ENCODE assay signal across 29 cellular contexts in the genomic region with DNA sequence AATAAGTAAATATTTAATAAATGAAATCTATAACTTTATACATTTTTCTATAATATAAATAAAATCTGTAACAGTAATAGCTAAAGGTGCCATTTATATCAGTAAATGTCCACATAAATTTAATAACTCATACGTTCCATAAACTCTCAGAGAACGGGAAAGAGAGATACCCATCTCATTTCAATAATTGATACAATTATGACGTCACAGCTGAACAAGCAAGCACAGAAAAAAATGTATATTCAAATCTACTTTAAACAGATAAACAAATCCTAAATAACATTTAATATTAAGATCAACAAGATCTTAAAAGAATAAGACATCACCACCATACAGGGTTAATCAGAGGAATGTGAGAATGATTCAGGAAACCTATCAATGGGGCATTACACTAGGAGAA.
"Had no signal": no experiment of that assay in that cellular context is flagged by ENCODE, and none has a peak within 500 bp of the region (broad histone marks: within the 10 kb centered on the region; RNA-seq: fewer than 3 reads in every experiment).

No MANE protein-coding gene starts in this region.

- H3K36me3 ChIP-seq: stomach, suprapubic skin, thoracic aorta, thyroid gland, tibial artery, tibial nerve, transverse colon, upper lobe of left lung, upper lobe of right lung, uterus, vagina had no signal

- H3K27me3 ChIP-seq: stomach, testis, thyroid gland, tibial artery, tibial nerve, transverse colon, upper lobe of left lung, uterus, vagina had no signal

- H3K4me3 ChIP-seq: stomach, suprapubic skin, testis, thoracic aorta, thyroid gland, tibial artery, tibial nerve, transverse colon, upper lobe of left lung, upper lobe of right lung, uterus, vagina had no signal

- ATAC-seq: stimulated activated effector memory CD8-positive, alpha-beta T cell treated with anti-CD3 and anti-CD28 coated beads, Interleukin-12 subunit alpha, Interleukin-12 subunit beta, amount 100 ng/mL, for 72 hours; stimulated activated memory B cell treated with anti-CD40 and anti-IgM and Interleukin-4, amounts not matched to agents 10 μg/mL and 1 μg/mL and 100 μg/mL, for 72 hours; stimulated activated naive B cell treated with anti-CD40 and anti-IgM and Interleukin-4, amounts not matched to agents 10 μg/mL and 1 μg/mL and 100 μg/mL, for 72 hours; stimulated activated naive CD8-positive, alpha-beta T cell treated with anti-CD3 and anti-CD28 coated beads, Interleukin-15, amount 100 ng/mL, for 72 hours; stimulated activated naive CD8-positive, alpha-beta T cell treated with anti-CD3 and anti-CD28 coated beads, Interleukin-15, Interleukin-2, amounts not matched to agents 100 U/mL and 50 U/mL, for 24 hours; upper lobe of right lung had no signal

- H3K4me1 Mint-ChIP-seq: stimulated activated effector memory CD8-positive, alpha-beta T cell treated with anti-CD3 and anti-CD28 coated beads, Interleukin-12 subunit alpha, Interleukin-12 subunit beta, amount 100 ng/mL, for 72 hours; stimulated activated memory B cell treated with anti-CD40 and anti-IgM and Interleukin-4, amounts not matched to agents 10 μg/mL and 1 μg/mL and 100 μg/mL, for 72 hours; stimulated activated naive B cell treated with anti-CD40 and anti-IgM and Interleukin-4, amounts not matched to agents 10 μg/mL and 1 μg/mL and 100 μg/mL, for 72 hours; stimulated activated naive CD8-positive, alpha-beta T cell treated with anti-CD3 and anti-CD28 coated beads, Interleukin-15, amount 100 ng/mL, for 72 hours had no signal

- H3K4me3 Mint-ChIP-seq: stimulated activated effector memory CD8-positive, alpha-beta T cell treated with anti-CD3 and anti-CD28 coated beads, Interleukin-12 subunit alpha, Interleukin-12 subunit beta, amount 100 ng/mL, for 72 hours; stimulated activated memory B cell treated with anti-CD40 and anti-IgM and Interleukin-4, amounts not matched to agents 10 μg/mL and 1 μg/mL and 100 μg/mL, for 72 hours; stimulated activated naive B cell treated with anti-CD40 and anti-IgM and Interleukin-4, amounts not matched to agents 10 μg/mL and 1 μg/mL and 100 μg/mL, for 72 hours; stimulated activated naive CD8-positive, alpha-beta T cell treated with anti-CD3 and anti-CD28 coated beads, Interleukin-15, amount 100 ng/mL, for 72 hours; stimulated activated naive CD8-positive, alpha-beta T cell treated with anti-CD3 and anti-CD28 coated beads, Interleukin-15, Interleukin-2, amounts not matched to agents 100 ng/mL and 50 ng/mL, for 24 hours; type B pancreatic cell had no signal

- H3K9me3 ChIP-seq: testis, thyroid gland, transverse colon, upper lobe of right lung, vagina had no signal

- H3K27ac ChIP-seq: stomach, suprapubic skin, testis, thoracic aorta, thyroid gland, tibial artery, tibial nerve, transverse colon, upper lobe of left lung, upper lobe of right lung, uterus, vagina had no signal

- H3K36me3 Mint-ChIP-seq: stimulated activated effector memory CD8-positive, alpha-beta T cell treated with anti-CD3 and anti-CD28 coated beads, Interleukin-12 subunit alpha, Interleukin-12 subunit beta, amount 100 ng/mL, for 72 hours; stimulated activated memory B cell treated with anti-CD40 and anti-IgM and Interleukin-4, amounts not matched to agents 10 μg/mL and 1 μg/mL and 100 μg/mL, for 72 hours; type B pancreatic cell had no signal

- DNase-seq: stimulated activated CD4-positive, alpha-beta T cell treated with anti-CD3 and anti-CD28 coated beads, Interleukin-2, amount 100 ng/mL, for 48 hours; stimulated activated CD4-positive, alpha-beta T cell treated with anti-CD3 and anti-CD28 coated beads, Interleukin-4, amount 100 ng/mL, for 1 hour; stimulated activated CD4-positive, alpha-beta T cell treated with anti-CD3 and anti-CD28 coated beads, Interleukin-4, amount 100 ng/mL, for 24 hours; stimulated activated CD4-positive, alpha-beta T cell treated with anti-CD3 and anti-CD28 coated beads, Interleukin-4, amount 100 ng/mL, for 4 hours; stimulated activated CD8-positive, alpha-beta memory T cell treated with anti-CD3 and anti-CD28 coated beads, Interleukin-4, amount 100 ng/mL, for 48 hours; stimulated activated naive B cell treated with anti-CD40 and anti-IgM and Interleukin-4, amounts not matched to agents 10 μg/mL and 1 μg/mL and 100 μg/mL, for 72 hours; stimulated activated naive CD4-positive, alpha-beta T cell; stimulated activated naive CD4-positive, alpha-beta T cell treated with Interleukin-2 at 50 U/mL for 16 hours; stimulated activated naive CD8-positive, alpha-beta T cell treated with anti-CD3 and anti-CD28 coated beads, Interleukin-15, amount 100 ng/mL, for 72 hours; stimulated activated naive CD8-positive, alpha-beta T cell treated with anti-CD3 and anti-CD28 coated beads, Interleukin-15, Interleukin-2, amounts not matched to agents 100 U/mL and 50 U/mL, for 24 hours; stomach; substantia nigra; testis; thyroid gland; tibial artery; transverse colon; trophoblast cell; upper lobe of left lung; upper lobe of right lung; uterus had no signal

- H3K27me3 Mint-ChIP-seq: stimulated activated memory B cell treated with anti-CD40 and anti-IgM and Interleukin-4, amounts not matched to agents 10 μg/mL and 1 μg/mL and 100 μg/mL, for 72 hours; stimulated activated naive CD8-positive, alpha-beta T cell treated with anti-CD3 and anti-CD28 coated beads, Interleukin-15, amount 100 ng/mL, for 72 hours; type B pancreatic cell had no signal

- H3K4me1 ChIP-seq: stomach, suprapubic skin, testis, thyroid gland, tibial artery, tibial nerve, transverse colon, upper lobe of left lung, upper lobe of right lung, uterus, vagina had no signal

- FAIRE-seq: urothelium cell line had no signal

- H3K27ac Mint-ChIP-seq: stimulated activated effector memory CD8-positive, alpha-beta T cell treated with anti-CD3 and anti-CD28 coated beads, Interleukin-12 subunit alpha, Interleukin-12 subunit beta, amount 100 ng/mL, for 72 hours; stimulated activated memory B cell treated with anti-CD40 and anti-IgM and Interleukin-4, amounts not matched to agents 10 μg/mL and 1 μg/mL and 100 μg/mL, for 72 hours; stimulated activated naive B cell treated with anti-CD40 and anti-IgM and Interleukin-4, amounts not matched to agents 10 μg/mL and 1 μg/mL and 100 μg/mL, for 72 hours; stimulated activated naive CD8-positive, alpha-beta T cell treated with anti-CD3 and anti-CD28 coated beads, Interleukin-15, amount 100 ng/mL, for 72 hours; stimulated activated naive CD8-positive, alpha-beta T cell treated with anti-CD3 and anti-CD28 coated beads, Interleukin-15, Interleukin-2, amounts not matched to agents 100 ng/mL and 50 ng/mL, for 24 hours; type B pancreatic cell had no signal
